Comparison of ENCODE assay signal across 14 cellular contexts in genomic region chr6:158773581-158774449, GRCh38. TPM values are rescaled to one million over a fixed set of nuclear protein-coding genes. Genes with fewer than 3 reads are reported as not detected.
DNase-seq lines count a peak whose midpoint lies in the region; ATAC-seq and TF ChIP-seq lines count a peak whose summit lies in the region.
"Had no signal": no experiment of that assay in that cellular context is flagged by ENCODE, and none has a peak within 500 bp of the region (broad histone marks: within the 10 kb centered on the region; RNA-seq: fewer than 3 reads in every experiment).

No MANE protein-coding gene starts in this region.

- H3K27ac ChIP-seq in lower lobe of right lung (peak overlapping the region; percentile 27), suprapubic skin (peak overlapping the region; percentile 76)
- H3K27ac ChIP-seq: neutrophil, tibial artery had no signal

- no peak overlapping the region for H3K4me3 Mint-ChIP-seq in activated naive CD4-positive, alpha-beta T cell treated with anti-CD3 and anti-CD28 coated beads, Interleukin-2, amount 50 U/mL, for 24 hours

- TF ChIP-seq EP300 in suprapubic skin (IDR thresholded peaks at IDR 0.05) = no peak

- peaks cover 37% of the 10 kb centered on the region for H3K36me3 Mint-ChIP-seq in activated naive CD4-positive, alpha-beta T cell treated with anti-CD3 and anti-CD28 coated beads, Interleukin-2, amount 50 U/mL, for 24 hours

- H3K9me3 Mint-ChIP-seq in activated naive CD4-positive, alpha-beta T cell treated with anti-CD3 and anti-CD28 coated beads, Interleukin-2, amount 50 U/mL, for 24 hours = no peaks in the 10 kb centered on the region

- H3K4me3 ChIP-seq in astrocyte of the cerebellum (ENCODE audit: low read depth, low read length) (no peak overlapping the region), lower lobe of right lung (no peak overlapping the region), suprapubic skin (no peak overlapping the region)
- H3K4me3 ChIP-seq: dorsolateral prefrontal cortex, tibial artery had no signal

- no peaks in the 10 kb centered on the region for H3K27me3 ChIP-seq in lower lobe of right lung (ENCODE audit: low read depth)
- H3K27me3 ChIP-seq in suprapubic skin = no peaks in the 10 kb centered on the region
- H3K27me3 ChIP-seq: neutrophil, tibial artery had no signal

- H3K9me3 ChIP-seq in lower lobe of right lung (no peaks in the 10 kb centered on the region), suprapubic skin (no peaks in the 10 kb centered on the region)
- H3K9me3 ChIP-seq: neutrophil, tibial artery had no signal

- H3K4me1 ChIP-seq in lower lobe of right lung (peaks cover 8% of the 10 kb centered on the region), suprapubic skin (peaks cover 30% of the 10 kb centered on the region)
- H3K4me1 ChIP-seq: tibial artery had no signal

- H3K36me3 ChIP-seq in lower lobe of right lung (peaks cover 98% of the 10 kb centered on the region), suprapubic skin (peaks cover 69% of the 10 kb centered on the region)

- no peak for TF ChIP-seq POLR2A in suprapubic skin (IDR thresholded peaks at IDR 0.05)

- peak overlapping the region; percentile 12 for H3K27ac Mint-ChIP-seq in activated naive CD4-positive, alpha-beta T cell treated with anti-CD3 and anti-CD28 coated beads, Interleukin-2, amount 50 U/mL, for 24 hours

- ATAC-seq in lower lobe of right lung (no peak), HG03457 (IDR thresholded peaks at IDR 0.05; ENCODE audit: unreplicated experiment) (no peak)

- WGBS in suprapubic skin = 83% methylated on average over 21 of the region's 21 CpGs

- in situ Hi-C loops in astrocyte of the cerebellum (cut with HindIII; ENCODE audit: low sequenced_read_pairs) = no loop called here

- no peak for DNase-seq in activated naive CD4-positive, alpha-beta T cell treated with anti-CD3 and anti-CD28 coated beads, Interleukin-2, amount 50 U/mL, for 16 hours
- DNase-seq in astrocyte of the cerebellum (ENCODE audit: low read depth) (peak; percentile 13), lower lobe of right lung (no peak), suprapubic skin (ENCODE audit: low spot score in 2 of 2) (no peak), Kasumi-1 (lab: John Stamatoyannopoulos, UW) (no peak)
- DNase-seq in stimulated activated CD4-positive, alpha-beta T cell treated with anti-CD3 and anti-CD28 coated beads, Interleukin-15, amount 100 ng/mL, for 24 hours = no peak
- DNase-seq: activated T-cell treated with anti-CD3 and anti-CD28 coated beads, Interleukin-2, amount 50 U/mL, for 1 hour; dorsolateral prefrontal cortex; MV-4-11; NCI-H69 had no signal

- no peaks in the 10 kb centered on the region for H3K27me3 Mint-ChIP-seq in activated naive CD4-positive, alpha-beta T cell treated with anti-CD3 and anti-CD28 coated beads, Interleukin-2, amount 50 U/mL, for 24 hours

- intact Hi-C loops in lower lobe of right lung (cut with DNase I) = no loop called here

- peaks cover 51% of the 10 kb centered on the region for H3K4me1 Mint-ChIP-seq in activated naive CD4-positive, alpha-beta T cell treated with anti-CD3 and anti-CD28 coated beads, Interleukin-2, amount 50 U/mL, for 24 hours

- no peak for TF ChIP-seq CTCF in astrocyte of the cerebellum (IDR thresholded peaks at IDR 0.05; ENCODE audit: low read depth, low read length, missing control alignments)
- no peak for TF ChIP-seq CTCF in lower lobe of right lung (IDR thresholded peaks at IDR 0.05)
- no peak for TF ChIP-seq CTCF in suprapubic skin (IDR thresholded peaks at IDR 0.05)

RNA-seq across cellular contexts. Expression of gene EZR, which starts 45.4 kb away (rescaled TPM):
- total RNA-seq in lower lobe of right lung (254 TPM), suprapubic skin (100 to 1,000 TPM; 154 to 394 (median 238) TPM)
